ENCODE assay signal across 13 cellular contexts in genomic region chr7:112866424-112866823, GRCh38.
A peak's percentile ranks its signal among the peaks of the same experiment; 100 is the strongest.
DNase-seq lines count a peak whose midpoint lies in the region; ATAC-seq, FAIRE-seq and TF ChIP-seq lines count a peak whose summit lies in the region.
"Had no signal": no experiment of that assay in that cellular context is flagged by ENCODE, and none has a peak within 500 bp of the region (broad histone marks: within the 10 kb centered on the region; RNA-seq: fewer than 3 reads in every experiment).

No MANE protein-coding gene starts in this region.

- TF ChIP-seq CTCF in GM13977 (IDR thresholded peaks at IDR 0.05; ENCODE audit: extremely low read depth, insufficient read depth, missing control alignments) (no peak), GM12878 (IDR thresholded peaks at IDR 0.05 in 2 of 3, conservative IDR thresholded peaks at IDR 0.05 in 1 of 3; ENCODE audit: control insufficient read depth in 2 of 3, extremely low read depth in 1 of 3, insufficient read depth in 1 of 3, low read depth in 3 of 3, low read length in 3 of 3) (no peak)

- no peak for TF ChIP-seq RAD21 in GM12878 (IDR thresholded peaks at IDR 0.05; ENCODE audit: insufficient read depth, low read depth, low read length)

- intact Hi-C loops in GM12878 (cut with micrococcal nuclease; ENCODE audit: unreplicated experiment), result no loop called here

- TF ChIP-seq EP300 in GM12878 (IDR thresholded peaks at IDR 0.05; ENCODE audit: borderline replicate concordance in 1 of 2, control insufficient read depth in 1 of 2, low read depth in 2 of 2, low read length in 2 of 2), result no peak

- SMC1A ChIA-PET in GM12878 (lab: Charles Lee; ENCODE audit: uncharacterized antibody, unreplicated experiment), result interaction anchor here (0.9 to 1.8 kb wide), 7 partner anchors 10 to 155 kb away, joined by 3 to 7 read pairs (median 3); no protein-coding TSS in a partner anchor

- in situ Hi-C loops in GM13977 (cut with MboI; ENCODE audit: low pct_unique_long_range_greater_than_20kb, low sequenced_read_pairs, unreplicated experiment) (no loop called here), GM12878 (cut with MboI) (no loop called here)

- ATAC-seq in GM19397 (IDR thresholded peaks at IDR 0.05; ENCODE audit: unreplicated experiment) (peak; percentile 90), HG03045 (IDR thresholded peaks at IDR 0.05; ENCODE audit: unreplicated experiment) (peak; percentile 99), GM12878 (peak; percentile 97)
- ATAC-seq: K562 had no signal

- H3K9ac ChIP-seq in GM12878 (ENCODE audit: control insufficient read depth, insufficient read depth, low read length), result no peak overlapping the region

- no peak for TF ChIP-seq POLR2A in GM12878 (IDR thresholded peaks at IDR 0.05; ENCODE audit: low read depth, low read length)

- no TSS peak for BruUV-seq in GM12878 (replicated peaks; lab: Mats Ljungman, UMichigan)

- peak overlapping the region; percentile 46 for H3K27ac ChIP-seq in GM12878 (ENCODE audit: control insufficient read depth, insufficient read depth)
- H3K27ac ChIP-seq: SJSA1 had no signal

- 50% methylated on average over 4 of the region's 4 CpGs for WGBS in GM12878 (ENCODE audit: insufficient coverage, insufficient replicate concordance, low lambda C conversion rate, missing lambda C conversion rate)

- CTCF ChIA-PET in GM12878 (lab: Yijun Ruan, JAX), result interaction anchor here (0.6 to 2.1 kb wide), 12 partner anchors 9 to 369 kb away, joined by 3 to 6 read pairs (median 3); no protein-coding TSS in a partner anchor

- POLR2A ChIA-PET in GM12878 (lab: Charles Lee), result interaction anchor here (0.7 kb wide), 1 partner anchor 37 kb away, joined by 3 read pairs; no protein-coding TSS in a partner anchor

- peaks cover 10% of the 10 kb centered on the region for H3K4me1 ChIP-seq in GM12878 (ENCODE audit: control insufficient read depth, insufficient read depth, low read length)
- H3K4me1 ChIP-seq: SJSA1 had no signal

- H3K4me3 ChIP-seq in GM12878, result no peak overlapping the region; the same call in 1 of the 2 replicates
- H3K4me3 ChIP-seq: K562, SJSA1 had no signal

- peaks cover 1% of the 10 kb centered on the region; the same call in 2 of the 3 replicates for H3K9me3 ChIP-seq in GM12878 (replicated peaks; ENCODE audit: control insufficient read depth, insufficient read depth, low read length)
- H3K9me3 ChIP-seq: SJSA1 had no signal

- H3K27me3 ChIP-seq in GM12878 (replicated peaks in 1 of 2; ENCODE audit: control insufficient read depth in 2 of 2, insufficient read depth in 2 of 2, low read length in 1 of 2), result no peaks in the 10 kb centered on the region
- H3K27me3 ChIP-seq: SJSA1 had no signal

- no peaks in the 10 kb centered on the region for H3K79me2 ChIP-seq in GM12878 (ENCODE audit: control insufficient read depth, insufficient read depth, low read length)

- FAIRE-seq in GM12878 (lab: Jason Lieb, UNC), result peak; percentile 85
- FAIRE-seq: endothelial cell of umbilical vein, K562 had no signal

- RAD21 ChIA-PET in GM12878 (lab: Charles Lee; ENCODE audit: unreplicated experiment), result interaction anchor here (0.7 to 1.1 kb wide), 3 partner anchors 12 to 102 kb away, joined by 3 to 4 read pairs (median 3); partner anchors contain the start of gene TMEM168

- H3K4me2 ChIP-seq in GM12878 (ENCODE audit: control insufficient read depth, insufficient read depth), result peak overlapping the region; percentile 79

- H3K36me3 ChIP-seq in GM12878 (ENCODE audit: control insufficient read depth in 2 of 2, insufficient read depth in 2 of 2, low read length in 1 of 2), result peaks cover 0 to 3% of the 10 kb centered on the region in 2 experiments; a peak in 2 of 4 replicates
- H3K36me3 ChIP-seq: SJSA1 had no signal

- H2AFZ ChIP-seq in GM12878 (ENCODE audit: control insufficient read depth, low read depth, low read length), result no peak overlapping the region

- peak; percentile 51 for DNase-seq in GM13977 (ENCODE audit: low spot score)
- DNase-seq in GM12878 (ENCODE audit: low read depth, low spot score), result peak; percentile 40
- DNase-seq in NK-92 (lab: John Stamatoyannopoulos, UW; ENCODE audit: unreplicated experiment), result no peak
- no peak for DNase-seq in HPDE6-E6E7 (ENCODE audit: extremely low spot score)
- DNase-seq in SIG-M5 (lab: John Stamatoyannopoulos, UW), result no peak
- DNase-seq in activated T-cell treated with anti-CD3 and anti-CD28 coated beads, Interleukin-2, amount 50 U/mL, for 48 hours, result no peak
- DNase-seq: activated effector memory CD4-positive, alpha-beta T cell treated with Interleukin-2 at 50 U/mL for 16 hours; stimulated activated CD4-positive, alpha-beta T cell treated with anti-CD3 and anti-CD28 coated beads, Interleukin-4, amount 100 ng/mL, for 1 hour had no signal

- no peaks in the 10 kb centered on the region for H4K20me1 ChIP-seq in GM12878 (ENCODE audit: control insufficient read depth, insufficient read depth)

TF ChIP-seq in GM12878, 131 proteins besides CTCF, POLR2A, EP300 and RAD21 (continues in another document):
- TF ChIP-seq GATAD2B (conservative IDR thresholded peaks at IDR 0.05; ENCODE audit: low read depth) (no peak), BCLAF1 (IDR thresholded peaks at IDR 0.05) (no peak), RAD51 (IDR thresholded peaks at IDR 0.05) (no peak), IRF3 (IDR thresholded peaks at IDR 0.05) (no peak), CBX3 (IDR thresholded peaks at IDR 0.05; ENCODE audit: borderline replicate concordance, low read depth) (no peak), SIX5 (IDR thresholded peaks at IDR 0.05; ENCODE audit: low read depth, low read length, severe bottlenecking) (no peak), NR2C2 (IDR thresholded peaks at IDR 0.05; ENCODE audit: borderline replicate concordance, control insufficient read depth, insufficient read length, low read depth) (no peak), JUNB (IDR thresholded peaks at IDR 0.05) (no peak), MTA2 (IDR thresholded peaks at IDR 0.05; ENCODE audit: low read depth) (no peak), DPF2 (IDR thresholded peaks at IDR 0.05) (no peak), RCOR1 (conservative IDR thresholded peaks at IDR 0.05; ENCODE audit: low read depth, low read length) (no peak)
- TF ChIP-seq, protein P1, sequence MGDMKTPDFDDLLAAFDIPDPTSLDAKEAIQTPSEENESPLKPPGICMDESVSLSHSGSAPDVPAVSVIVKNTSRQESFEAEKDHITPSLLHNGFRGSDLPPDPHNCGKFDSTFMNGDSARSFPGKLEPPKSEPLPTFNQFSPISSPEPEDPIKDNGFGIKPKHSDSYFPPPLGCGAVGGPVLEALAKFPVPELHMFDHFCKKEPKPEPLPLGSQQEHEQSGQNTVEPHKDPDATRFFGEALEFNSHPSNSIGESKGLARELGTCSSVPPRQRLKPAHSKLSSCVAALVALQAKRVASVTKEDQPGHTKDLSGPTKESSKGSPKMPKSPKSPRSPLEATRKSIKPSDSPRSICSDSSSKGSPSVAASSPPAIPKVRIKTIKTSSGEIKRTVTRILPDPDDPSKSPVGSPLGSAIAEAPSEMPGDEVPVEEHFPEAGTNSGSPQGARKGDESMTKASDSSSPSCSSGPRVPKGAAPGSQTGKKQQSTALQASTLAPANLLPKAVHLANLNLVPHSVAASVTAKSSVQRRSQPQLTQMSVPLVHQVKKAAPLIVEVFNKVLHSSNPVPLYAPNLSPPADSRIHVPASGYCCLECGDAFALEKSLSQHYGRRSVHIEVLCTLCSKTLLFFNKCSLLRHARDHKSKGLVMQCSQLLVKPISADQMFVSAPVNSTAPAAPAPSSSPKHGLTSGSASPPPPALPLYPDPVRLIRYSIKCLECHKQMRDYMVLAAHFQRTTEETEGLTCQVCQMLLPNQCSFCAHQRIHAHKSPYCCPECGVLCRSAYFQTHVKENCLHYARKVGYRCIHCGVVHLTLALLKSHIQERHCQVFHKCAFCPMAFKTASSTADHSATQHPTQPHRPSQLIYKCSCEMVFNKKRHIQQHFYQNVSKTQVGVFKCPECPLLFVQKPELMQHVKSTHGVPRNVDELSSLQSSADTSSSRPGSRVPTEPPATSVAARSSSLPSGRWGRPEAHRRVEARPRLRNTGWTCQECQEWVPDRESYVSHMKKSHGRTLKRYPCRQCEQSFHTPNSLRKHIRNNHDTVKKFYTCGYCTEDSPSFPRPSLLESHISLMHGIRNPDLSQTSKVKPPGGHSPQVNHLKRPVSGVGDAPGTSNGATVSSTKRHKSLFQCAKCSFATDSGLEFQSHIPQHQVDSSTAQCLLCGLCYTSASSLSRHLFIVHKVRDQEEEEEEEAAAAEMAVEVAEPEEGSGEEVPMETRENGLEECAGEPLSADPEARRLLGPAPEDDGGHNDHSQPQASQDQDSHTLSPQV (IDR thresholded peaks at IDR 0.05), result no peak

Comparison
In these comparisons a context has a peak if more than half of its experiments do, and no peak if none do; other contexts are left out.
1. DNase-seq: peak in GM13977 (single experiment) and GM12878 (single experiment); none in NK-92 (single experiment), HPDE6-E6E7 (single experiment), SIG-M5 (single experiment) and activated T-cell treated with anti-CD3 and anti-CD28 coated beads, Interleukin-2, amount 50 U/mL, for 48 hours (0 of 2).
2. Peak in every context shown above with its lines, with median percentiles within 50 percentile points of each other: ATAC-seq.